ENCODE assay signal across 1 cellular context in the genomic region with DNA sequence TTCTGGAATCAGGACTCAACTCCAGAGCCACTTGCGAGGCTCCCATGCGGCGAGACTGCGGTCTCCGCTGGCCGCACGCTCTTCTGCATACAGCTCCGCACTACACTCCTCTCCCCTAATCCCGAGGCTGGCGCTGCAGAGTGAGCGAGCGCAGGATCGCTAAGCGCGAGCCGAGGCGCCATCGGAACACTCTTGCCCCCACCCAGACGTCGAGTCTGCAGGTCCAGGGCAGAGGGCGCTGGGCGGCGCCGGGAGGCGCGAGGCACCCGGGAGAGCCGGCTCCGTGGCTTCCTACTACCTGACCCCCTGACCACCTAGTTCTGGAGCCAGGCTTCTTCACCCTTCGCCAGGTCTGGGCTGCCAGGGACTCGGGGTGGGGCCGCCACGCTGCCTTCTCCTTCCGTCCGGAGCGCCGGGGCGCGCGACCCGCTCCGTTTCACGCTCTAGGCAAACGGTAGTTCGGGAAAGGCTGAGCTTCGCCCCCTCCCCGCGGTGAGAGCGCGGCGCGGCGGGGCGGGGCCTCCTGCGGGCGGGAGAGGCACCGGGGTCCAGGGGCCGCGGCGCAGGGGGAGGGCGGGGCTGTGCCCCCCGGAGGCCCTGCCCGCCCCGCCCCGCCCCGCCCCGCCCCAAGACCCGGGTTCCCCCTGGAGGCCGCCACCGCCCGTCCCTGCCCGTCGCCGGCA.
TF ChIP-seq lines count a peak whose summit lies in the region.

No MANE protein-coding gene starts in this region.

TF ChIP-seq in K562, 482 proteins besides CTCF, POLR2A, EP300 and RAD21 (continued from another document and continues in another):
- TF ChIP-seq, protein P1, sequence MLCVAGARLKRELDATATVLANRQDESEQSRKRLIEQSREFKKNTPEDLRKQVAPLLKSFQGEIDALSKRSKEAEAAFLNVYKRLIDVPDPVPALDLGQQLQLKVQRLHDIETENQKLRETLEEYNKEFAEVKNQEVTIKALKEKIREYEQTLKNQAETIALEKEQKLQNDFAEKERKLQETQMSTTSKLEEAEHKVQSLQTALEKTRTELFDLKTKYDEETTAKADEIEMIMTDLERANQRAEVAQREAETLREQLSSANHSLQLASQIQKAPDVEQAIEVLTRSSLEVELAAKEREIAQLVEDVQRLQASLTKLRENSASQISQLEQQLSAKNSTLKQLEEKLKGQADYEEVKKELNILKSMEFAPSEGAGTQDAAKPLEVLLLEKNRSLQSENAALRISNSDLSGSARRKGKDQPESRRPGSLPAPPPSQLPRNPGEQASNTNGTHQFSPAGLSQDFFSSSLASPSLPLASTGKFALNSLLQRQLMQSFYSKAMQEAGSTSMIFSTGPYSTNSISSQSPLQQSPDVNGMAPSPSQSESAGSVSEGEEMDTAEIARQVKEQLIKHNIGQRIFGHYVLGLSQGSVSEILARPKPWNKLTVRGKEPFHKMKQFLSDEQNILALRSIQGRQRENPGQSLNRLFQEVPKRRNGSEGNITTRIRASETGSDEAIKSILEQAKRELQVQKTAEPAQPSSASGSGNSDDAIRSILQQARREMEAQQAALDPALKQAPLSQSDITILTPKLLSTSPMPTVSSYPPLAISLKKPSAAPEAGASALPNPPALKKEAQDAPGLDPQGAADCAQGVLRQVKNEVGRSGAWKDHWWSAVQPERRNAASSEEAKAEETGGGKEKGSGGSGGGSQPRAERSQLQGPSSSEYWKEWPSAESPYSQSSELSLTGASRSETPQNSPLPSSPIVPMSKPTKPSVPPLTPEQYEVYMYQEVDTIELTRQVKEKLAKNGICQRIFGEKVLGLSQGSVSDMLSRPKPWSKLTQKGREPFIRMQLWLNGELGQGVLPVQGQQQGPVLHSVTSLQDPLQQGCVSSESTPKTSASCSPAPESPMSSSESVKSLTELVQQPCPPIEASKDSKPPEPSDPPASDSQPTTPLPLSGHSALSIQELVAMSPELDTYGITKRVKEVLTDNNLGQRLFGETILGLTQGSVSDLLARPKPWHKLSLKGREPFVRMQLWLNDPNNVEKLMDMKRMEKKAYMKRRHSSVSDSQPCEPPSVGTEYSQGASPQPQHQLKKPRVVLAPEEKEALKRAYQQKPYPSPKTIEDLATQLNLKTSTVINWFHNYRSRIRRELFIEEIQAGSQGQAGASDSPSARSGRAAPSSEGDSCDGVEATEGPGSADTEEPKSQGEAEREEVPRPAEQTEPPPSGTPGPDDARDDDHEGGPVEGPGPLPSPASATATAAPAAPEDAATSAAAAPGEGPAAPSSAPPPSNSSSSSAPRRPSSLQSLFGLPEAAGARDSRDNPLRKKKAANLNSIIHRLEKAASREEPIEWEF (CRISPR knock-in tag; IDR thresholded peaks at IDR 0.05): peak; percentile 31; the same call in 1 of the 2 replicates
- TF ChIP-seq DMBX1 (CRISPR knock-in tag; IDR thresholded peaks at IDR 0.05; ENCODE audit: borderline replicate concordance): peak; percentile 73; the same call in 1 of the 2 replicates
- TF ChIP-seq TAF15 (IDR thresholded peaks at IDR 0.05; ENCODE audit: low read depth, low read length): no peak
- peak; percentile 69; the same call in 1 of the 2 replicates for TF ChIP-seq KLF1 (tag; IDR thresholded peaks at IDR 0.05)
- peak; percentile 82; the same call in 1 of the 2 replicates for TF ChIP-seq ZNF133 (CRISPR knock-in tag; IDR thresholded peaks at IDR 0.05)
- TF ChIP-seq NFIC (IDR thresholded peaks at IDR 0.05): peak; percentile 55; the same call in 1 of the 2 replicates
- 0 out of 2 replicates have a peak, but pooled peaks have one; percentile 50 for TF ChIP-seq ELF2 (CRISPR knock-in tag; IDR thresholded peaks at IDR 0.05)
- TF ChIP-seq ZNF830 (CRISPR knock-in tag; IDR thresholded peaks at IDR 0.05): peak; percentile 91; the same call in 1 of the 2 replicates
- TF ChIP-seq NR2F6 (CRISPR knock-in tag; IDR thresholded peaks at IDR 0.05): peak; percentile 76; the same call in 1 of the 2 replicates
- TF ChIP-seq RBFOX2 (IDR thresholded peaks at IDR 0.05; ENCODE audit: low read depth, low read length): peak; percentile 95
- peak; percentile 68; the same call in 1 of the 2 replicates for TF ChIP-seq HNRNPL (IDR thresholded peaks at IDR 0.05; ENCODE audit: low read depth, low read length)
- TF ChIP-seq MTF1 (CRISPR knock-in tag; IDR thresholded peaks at IDR 0.05; ENCODE audit: borderline replicate concordance): no peak
- no peak; the same call in 1 of the 2 replicates for TF ChIP-seq CREM (IDR thresholded peaks at IDR 0.05; ENCODE audit: low read depth)
- 0 out of 4 replicates have a peak, but pooled peaks of 1 of the 2 experiments have one; percentile 31 for TF ChIP-seq KDM4B (IDR thresholded peaks at IDR 0.05; ENCODE audit: borderline replicate concordance in 2 of 2, low read depth in 1 of 2)
- TF ChIP-seq CREB1 (IDR thresholded peaks at IDR 0.05): peak; percentile 15; the same call in 1 of the 2 replicates
- TF ChIP-seq CREB1 (CRISPR knock-in tag; IDR thresholded peaks at IDR 0.05): no peak
- TF ChIP-seq KDM2B (CRISPR knock-in tag; IDR thresholded peaks at IDR 0.05): peak; percentile 7; the same call in 1 of the 2 replicates
- 0 out of 2 replicates have a peak, but pooled peaks have one; percentile 52 for TF ChIP-seq TSHZ1 (CRISPR knock-in tag; IDR thresholded peaks at IDR 0.05)
- TF ChIP-seq, protein P2, sequence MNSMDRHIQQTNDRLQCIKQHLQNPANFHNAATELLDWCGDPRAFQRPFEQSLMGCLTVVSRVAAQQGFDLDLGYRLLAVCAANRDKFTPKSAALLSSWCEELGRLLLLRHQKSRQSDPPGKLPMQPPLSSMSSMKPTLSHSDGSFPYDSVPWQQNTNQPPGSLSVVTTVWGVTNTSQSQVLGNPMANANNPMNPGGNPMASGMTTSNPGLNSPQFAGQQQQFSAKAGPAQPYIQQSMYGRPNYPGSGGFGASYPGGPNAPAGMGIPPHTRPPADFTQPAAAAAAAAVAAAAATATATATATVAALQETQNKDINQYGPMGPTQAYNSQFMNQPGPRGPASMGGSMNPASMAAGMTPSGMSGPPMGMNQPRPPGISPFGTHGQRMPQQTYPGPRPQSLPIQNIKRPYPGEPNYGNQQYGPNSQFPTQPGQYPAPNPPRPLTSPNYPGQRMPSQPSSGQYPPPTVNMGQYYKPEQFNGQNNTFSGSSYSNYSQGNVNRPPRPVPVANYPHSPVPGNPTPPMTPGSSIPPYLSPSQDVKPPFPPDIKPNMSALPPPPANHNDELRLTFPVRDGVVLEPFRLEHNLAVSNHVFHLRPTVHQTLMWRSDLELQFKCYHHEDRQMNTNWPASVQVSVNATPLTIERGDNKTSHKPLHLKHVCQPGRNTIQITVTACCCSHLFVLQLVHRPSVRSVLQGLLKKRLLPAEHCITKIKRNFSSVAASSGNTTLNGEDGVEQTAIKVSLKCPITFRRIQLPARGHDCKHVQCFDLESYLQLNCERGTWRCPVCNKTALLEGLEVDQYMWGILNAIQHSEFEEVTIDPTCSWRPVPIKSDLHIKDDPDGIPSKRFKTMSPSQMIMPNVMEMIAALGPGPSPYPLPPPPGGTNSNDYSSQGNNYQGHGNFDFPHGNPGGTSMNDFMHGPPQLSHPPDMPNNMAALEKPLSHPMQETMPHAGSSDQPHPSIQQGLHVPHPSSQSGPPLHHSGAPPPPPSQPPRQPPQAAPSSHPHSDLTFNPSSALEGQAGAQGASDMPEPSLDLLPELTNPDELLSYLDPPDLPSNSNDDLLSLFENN (IDR thresholded peaks at IDR 0.05; ENCODE audit: low read depth in 2 of 2, low read length in 2 of 2): peak; percentile 57 to 65; a peak in 2 of 4 replicates
- TF ChIP-seq FOXJ2 (tag; IDR thresholded peaks at IDR 0.05): no peak
- TF ChIP-seq ESRRA (IDR thresholded peaks at IDR 0.05; ENCODE audit: borderline replicate concordance, low read depth): peak; percentile 35
- TF ChIP-seq GATAD2B (IDR thresholded peaks at IDR 0.05; ENCODE audit: borderline replicate concordance): peak; percentile 56; the same call in 1 of the 2 replicates
- TF ChIP-seq FIP1L1 (IDR thresholded peaks at IDR 0.05; ENCODE audit: low read depth, low read length, poor library complexity, severe bottlenecking): peak; percentile 95
- peak; percentile 53; the same call in 1 of the 2 replicates for TF ChIP-seq ETS1 (conservative IDR thresholded peaks at IDR 0.05; ENCODE audit: control insufficient read depth, low read depth, low read length)
- TF ChIP-seq ARID1B (IDR thresholded peaks at IDR 0.05): peak; percentile 18
- peak; percentile 76 for TF ChIP-seq POLR2AphosphoS5 (IDR thresholded peaks at IDR 0.05; ENCODE audit: control insufficient read depth, insufficient read depth, low read depth, low read length)
- no peak for TF ChIP-seq POLR3A (IDR thresholded peaks at IDR 0.05; ENCODE audit: borderline replicate concordance, extremely low read depth, insufficient read depth, insufficient read length)
- TF ChIP-seq SNAPC5 (CRISPR knock-in tag; IDR thresholded peaks at IDR 0.05): no peak
- TF ChIP-seq GABPA (tag; conservative IDR thresholded peaks at IDR 0.05; ENCODE audit: low read depth): peak; percentile 16; the same call in 1 of the 2 replicates
- peak; percentile 49; the same call in 1 of the 2 replicates for TF ChIP-seq LCOR (CRISPR knock-in tag; IDR thresholded peaks at IDR 0.05)
- peak; percentile 92 for TF ChIP-seq PCBP1 (IDR thresholded peaks at IDR 0.05; ENCODE audit: low read depth, low read length, poor library complexity, severe bottlenecking)
- 0 out of 4 replicates have a peak, but pooled peaks of 1 of the 2 experiments have one; percentile 43 for TF ChIP-seq HDAC1 (IDR thresholded peaks at IDR 0.05)
- no peak for TF ChIP-seq NR2C2 (CRISPR knock-in tag; IDR thresholded peaks at IDR 0.05)
- TF ChIP-seq NR2C2 (tag; IDR thresholded peaks at IDR 0.05): peak; percentile 84
- no peak for TF ChIP-seq MEF2A (IDR thresholded peaks at IDR 0.05; ENCODE audit: control insufficient read depth, low read depth, low read length)
- TF ChIP-seq NRF1 (conservative IDR thresholded peaks at IDR 0.05 in 1 of 2, IDR thresholded peaks at IDR 0.05 in 1 of 2): peak; percentile 69 to 73
- peak; percentile 72; the same call in 1 of the 2 replicates for TF ChIP-seq ZNF57 (CRISPR knock-in tag; IDR thresholded peaks at IDR 0.05)
- TF ChIP-seq RBM22 (IDR thresholded peaks at IDR 0.05; ENCODE audit: low read depth, low read length, poor library complexity, severe bottlenecking): peak; percentile 72
- peak; percentile 95; the same call in 1 of the 2 replicates for TF ChIP-seq ZBTB7A (IDR thresholded peaks at IDR 0.05; ENCODE audit: borderline replicate concordance, control insufficient read depth, low read depth, low read length)
- TF ChIP-seq POLR2AphosphoS2 (IDR thresholded peaks at IDR 0.05; ENCODE audit: low read length): peak; percentile 82; the same call in 1 of the 2 replicates
- TF ChIP-seq ZNF592 (IDR thresholded peaks at IDR 0.05): peak; percentile 72
